8 cellular contexts compared by ENCODE assay signal in genomic region chr1:150970818-150971582, GRCh38. TPM values are rescaled to one million over a fixed set of nuclear protein-coding genes. Genes with fewer than 3 reads are reported as not detected.
DNase-seq lines count a peak whose midpoint lies in the region; ATAC-seq and TF ChIP-seq lines count a peak whose summit lies in the region.

No MANE protein-coding gene starts in this region.

- H3K27ac Mint-ChIP-seq in activated CD4-positive, alpha-beta T cell treated with anti-CD3 and anti-CD28 coated beads for 36 hours, result peak overlapping the region; percentile 87
- H3K27ac Mint-ChIP-seq in MCF 10A (ENCODE audit: low read depth, unreplicated experiment), result peak overlapping the region; percentile 96

- CTCF ChIA-PET in activated CD4-positive, alpha-beta T cell treated with anti-CD3 and anti-CD28 coated beads for 36 hours (lab: Charles Lee), result interaction anchor here (0.5 to 1.8 kb wide), 9 partner anchors 8 to 822 kb away, joined by 3 to 8 read pairs (median 3); no protein-coding TSS in a partner anchor
- CTCF ChIA-PET in MCF 10A (lab: Yijun Ruan, JAX), result interaction anchor here (2.1 to 4.4 kb wide), 2 partner anchors 9 to 25 kb away, joined by 7 to 35 read pairs; no protein-coding TSS in a partner anchor

- no peak for DNase-seq in activated CD4-positive, alpha-beta T cell treated with anti-CD3 and anti-CD28 coated beads for 36 hours
- DNase-seq in activated CD4-positive, alpha-beta T cell treated with anti-CD3 and anti-CD28 coated beads for 4 hours, result no peak
- DNase-seq in MCF 10A (ENCODE audit: unreplicated experiment) (peak; percentile 58), left lobe of liver (ENCODE audit: low spot score) (peak; percentile 97), NCI-H1436 treated with DMSO at 0.1 percent for 48 hours (lab: John Stamatoyannopoulos, UW) (no peak), NCI-H345 treated with DMSO at 0.1 percent for 48 hours (lab: John Stamatoyannopoulos, UW; ENCODE audit: unreplicated experiment) (no peak), NCI-H446 (lab: John Stamatoyannopoulos, UW) (no peak)

- H3K9me3 Mint-ChIP-seq in activated CD4-positive, alpha-beta T cell treated with anti-CD3 and anti-CD28 coated beads for 36 hours (ENCODE audit: low read depth), result no peaks in the 10 kb centered on the region
- H3K9me3 Mint-ChIP-seq in MCF 10A (ENCODE audit: unreplicated experiment), result no peaks in the 10 kb centered on the region

- H3K27ac ChIP-seq in temporal lobe (ENCODE audit: low read depth, low read length), result peak overlapping the region; percentile 10

- ATAC-seq in activated CD4-positive, alpha-beta T cell treated with anti-CD3 and anti-CD28 coated beads for 36 hours, result no peak
- peak; percentile 71 for ATAC-seq in left lobe of liver

- intact Hi-C loops in activated CD4-positive, alpha-beta T cell treated with anti-CD3 and anti-CD28 coated beads for 36 hours (cut with DNase I, micrococcal nuclease), result loop anchor here (10.0 kb wide), 2 partner anchors 276 to 506 kb away; partner anchors contain the start of gene GOLPH3L (in 1 of the 2)
- intact Hi-C loops in MCF 10A (cut with micrococcal nuclease), result loop anchor here (5.0 kb wide), 1 partner anchor 44 kb away; the partner anchor contains the start of gene SETDB1

- H3K4me1 Mint-ChIP-seq in activated CD4-positive, alpha-beta T cell treated with anti-CD3 and anti-CD28 coated beads for 36 hours, result peaks cover 39% of the 10 kb centered on the region
- peaks cover 36% of the 10 kb centered on the region for H3K4me1 Mint-ChIP-seq in MCF 10A (ENCODE audit: insufficient read depth, unreplicated experiment)

- H3K4me3 Mint-ChIP-seq in activated CD4-positive, alpha-beta T cell treated with anti-CD3 and anti-CD28 coated beads for 36 hours, result peak overlapping the region; percentile 23
- peak overlapping the region; percentile 85 for H3K4me3 Mint-ChIP-seq in MCF 10A (ENCODE audit: unreplicated experiment)

- no TSS peak for BruUV-seq in MCF 10A (replicated peaks; lab: Mats Ljungman, UMichigan)

- H3K27me3 Mint-ChIP-seq in activated CD4-positive, alpha-beta T cell treated with anti-CD3 and anti-CD28 coated beads for 36 hours, result no peaks in the 10 kb centered on the region
- no peaks in the 10 kb centered on the region for H3K27me3 Mint-ChIP-seq in MCF 10A (ENCODE audit: insufficient read depth, unreplicated experiment)

- H3K36me3 Mint-ChIP-seq in activated CD4-positive, alpha-beta T cell treated with anti-CD3 and anti-CD28 coated beads for 36 hours (ENCODE audit: low read depth), result peaks cover 31% of the 10 kb centered on the region
- H3K36me3 Mint-ChIP-seq in MCF 10A (ENCODE audit: insufficient read depth, unreplicated experiment), result peaks cover 39% of the 10 kb centered on the region

- POLR2A ChIA-PET in activated CD4-positive, alpha-beta T cell treated with anti-CD3 and anti-CD28 coated beads for 36 hours (lab: Charles Lee), result interaction anchor here (0.6 to 0.7 kb wide), 2 partner anchors 31 to 509 kb away, joined by 3 to 7 read pairs; no protein-coding TSS in a partner anchor
- POLR2A ChIA-PET in MCF 10A (lab: Yijun Ruan, JAX), result interaction anchor here (1.2 to 2.3 kb wide), 6 partner anchors 9 to 45 kb away, joined by 5 to 11 read pairs (median 7); partner anchors contain the start of genes ANXA9, MINDY1 and SETDB1

- no peak for TF ChIP-seq CTCF in MCF 10A (IDR thresholded peaks at IDR 0.05; ENCODE audit: unreplicated experiment)

RNA-seq across cellular contexts. Expression of gene CERS2, which starts 3.6 kb away (rescaled TPM):
- total RNA-seq in activated CD4-positive, alpha-beta T cell treated with anti-CD3 and anti-CD28 coated beads for 36 hours, result 100 to 1,000 TPM; 134 to 151 TPM
- total RNA-seq in MCF 10A (2022) (270 TPM in 2 replicates), left lobe of liver (425 TPM), temporal lobe (21.4 TPM)

RNA-seq across cellular contexts. Expression of gene ANXA9, which starts 11.1 kb away (rescaled TPM):
- under 1 TPM; 0.27 to 0.28 TPM for total RNA-seq in activated CD4-positive, alpha-beta T cell treated with anti-CD3 and anti-CD28 coated beads for 36 hours
- total RNA-seq in MCF 10A (2022) (0.37 and 0.61 TPM in 2 replicates), left lobe of liver (9.3 TPM), temporal lobe (not detected)

RNA-seq across cellular contexts. Expression of gene MINDY1, which starts 35.7 kb away (rescaled TPM):
- total RNA-seq in activated CD4-positive, alpha-beta T cell treated with anti-CD3 and anti-CD28 coated beads for 36 hours, result 10 to 100 TPM; 16.2 to 20.3 TPM
- total RNA-seq in MCF 10A (2022) (8.9 and 10.4 TPM in 2 replicates), left lobe of liver (23.3 TPM), temporal lobe (10.8 TPM)

RNA-seq across cellular contexts. Expression of gene PRUNE1, which starts 37.2 kb away (rescaled TPM):
- total RNA-seq in activated CD4-positive, alpha-beta T cell treated with anti-CD3 and anti-CD28 coated beads for 36 hours, result 10 to 100 TPM; 13.6 to 18.6 TPM
- total RNA-seq in MCF 10A (2022), result 17.6 and 24.1 TPM in 2 replicates
- total RNA-seq in left lobe of liver, result 12.2 TPM
- 25.6 TPM for total RNA-seq in temporal lobe

RNA-seq across cellular contexts. Expression of gene SETDB1, which starts 44.8 kb away (rescaled TPM):
- 10 to 100 TPM; 48.8 to 52.7 TPM for total RNA-seq in activated CD4-positive, alpha-beta T cell treated with anti-CD3 and anti-CD28 coated beads for 36 hours
- total RNA-seq in MCF 10A (2022) (67.4 and 69.4 TPM in 2 replicates), left lobe of liver (14.0 TPM), temporal lobe (39.8 TPM)

Comparison
In these comparisons a context has a peak if more than half of its experiments do, and no peak if none do; other contexts are left out.
1. DNase-seq: peak in MCF 10A (single experiment) and left lobe of liver (single experiment); none in activated CD4-positive, alpha-beta T cell treated with anti-CD3 and anti-CD28 coated beads for 36 hours (single experiment), activated CD4-positive, alpha-beta T cell treated with anti-CD3 and anti-CD28 coated beads for 4 hours (0 of 2), NCI-H1436 treated with DMSO at 0.1 percent for 48 hours (single experiment), NCI-H345 treated with DMSO at 0.1 percent for 48 hours (single experiment) and NCI-H446 (0 of 2).